ENCODE assay signal across 14 cellular contexts in genomic region chr6:90123796-90124195, GRCh38.
A peak's percentile ranks its signal among the peaks of the same experiment; 100 is the strongest.
DNase-seq lines count a peak whose midpoint lies in the region; ATAC-seq and FAIRE-seq lines count a peak whose summit lies in the region.
"Had no signal": no experiment of that assay in that cellular context is flagged by ENCODE, and none has a peak within 500 bp of the region (broad histone marks: within the 10 kb centered on the region; RNA-seq: fewer than 3 reads in every experiment).

No MANE protein-coding gene starts in this region.

- POLR2A ChIA-PET in activated CD4-positive, alpha-beta memory T cell treated with anti-CD3 and anti-CD28 coated beads for 36 hours (lab: Charles Lee): no interaction called here
- POLR2A ChIA-PET in activated CD4-positive, alpha-beta memory T cell treated with anti-CD3 and anti-CD28 coated beads, Interleukin-2, amount 10 ng/mL, durations not matched to agents 7 days and 5 days (lab: Charles Lee): no interaction called here

- intact Hi-C loops in activated CD4-positive, alpha-beta memory T cell treated with anti-CD3 and anti-CD28 coated beads for 36 hours (cut with micrococcal nuclease): loop anchor here (2.0 kb wide), 1 partner anchor 15 kb away; no protein-coding TSS in a partner anchor
- intact Hi-C loops in head of caudate nucleus (cut with DNase I): no loop called here

- no peak overlapping the region for H3K27ac Mint-ChIP-seq in activated CD4-positive, alpha-beta memory T cell treated with anti-CD3 and anti-CD28 coated beads for 36 hours
- no peak overlapping the region for H3K27ac Mint-ChIP-seq in activated CD4-positive, alpha-beta memory T cell treated with anti-CD3 and anti-CD28 coated beads, Interleukin-2, amount 10 ng/mL, durations not matched to agents 7 days and 5 days
- H3K27ac Mint-ChIP-seq: dendritic cell treated with granulocyte-macrophage colony-stimulating factor and Interleukin-4, amounts not matched to agents 40 ng/mL and 50 ng/mL, for 4 days; mesothelial cell of epicardium; WTC11 had no signal

- H3K4me1 Mint-ChIP-seq in activated CD4-positive, alpha-beta memory T cell treated with anti-CD3 and anti-CD28 coated beads for 36 hours (ENCODE audit: low read depth): peaks cover 28% of the 10 kb centered on the region
- H3K4me1 Mint-ChIP-seq in activated CD4-positive, alpha-beta memory T cell treated with anti-CD3 and anti-CD28 coated beads, Interleukin-2, amount 10 ng/mL, durations not matched to agents 7 days and 5 days: peaks cover 5% of the 10 kb centered on the region
- H3K4me1 Mint-ChIP-seq: WTC11 had no signal

- CTCF ChIA-PET in activated CD4-positive, alpha-beta memory T cell treated with anti-CD3 and anti-CD28 coated beads for 36 hours (lab: Charles Lee): no interaction called here
- CTCF ChIA-PET in activated CD4-positive, alpha-beta memory T cell treated with anti-CD3 and anti-CD28 coated beads, Interleukin-2, amount 10 ng/mL, durations not matched to agents 7 days and 5 days (lab: Charles Lee): interaction anchor here (1.4 kb wide), 1 partner anchor 183 kb away, joined by 4 read pairs; no protein-coding TSS in a partner anchor

- H3K27me3 Mint-ChIP-seq in activated CD4-positive, alpha-beta memory T cell treated with anti-CD3 and anti-CD28 coated beads for 36 hours: no peaks in the 10 kb centered on the region
- no peaks in the 10 kb centered on the region for H3K27me3 Mint-ChIP-seq in activated CD4-positive, alpha-beta memory T cell treated with anti-CD3 and anti-CD28 coated beads, Interleukin-2, amount 10 ng/mL, durations not matched to agents 7 days and 5 days
- H3K27me3 Mint-ChIP-seq: dendritic cell treated with granulocyte-macrophage colony-stimulating factor and Interleukin-4, amounts not matched to agents 40 ng/mL and 50 ng/mL, for 4 days had no signal

- H3K4me3 Mint-ChIP-seq in activated CD4-positive, alpha-beta memory T cell treated with anti-CD3 and anti-CD28 coated beads for 36 hours: no peak overlapping the region
- no peak overlapping the region for H3K4me3 Mint-ChIP-seq in activated CD4-positive, alpha-beta memory T cell treated with anti-CD3 and anti-CD28 coated beads, Interleukin-2, amount 10 ng/mL, durations not matched to agents 7 days and 5 days
- H3K4me3 Mint-ChIP-seq: dendritic cell treated with granulocyte-macrophage colony-stimulating factor and Interleukin-4, amounts not matched to agents 40 ng/mL and 50 ng/mL, for 4 days; mesothelial cell of epicardium; WTC11 had no signal

- no peak for ATAC-seq in GM21367 (IDR thresholded peaks at IDR 0.05; ENCODE audit: unreplicated experiment)
- ATAC-seq: pancreas, WTC11 had no signal

- peaks cover 23% of the 10 kb centered on the region for H3K36me3 Mint-ChIP-seq in activated CD4-positive, alpha-beta memory T cell treated with anti-CD3 and anti-CD28 coated beads for 36 hours
- H3K36me3 Mint-ChIP-seq in activated CD4-positive, alpha-beta memory T cell treated with anti-CD3 and anti-CD28 coated beads, Interleukin-2, amount 10 ng/mL, durations not matched to agents 7 days and 5 days (ENCODE audit: low read depth): peaks cover 12% of the 10 kb centered on the region
- H3K36me3 Mint-ChIP-seq: mesothelial cell of epicardium, WTC11 had no signal

- peak; percentile 51 for DNase-seq in activated CD4-positive, alpha-beta memory T cell treated with anti-CD3 and anti-CD28 coated beads for 36 hours
- no peak for DNase-seq in activated CD4-positive, alpha-beta memory T cell treated with anti-CD3 and anti-CD28 coated beads, Interleukin-2, amount 10 ng/mL, durations not matched to agents 7 days and 5 days
- peak; percentile 42 for DNase-seq in NOMO-1 treated with dmso at 0.1 percent for 144 hours (lab: John Stamatoyannopoulos, UW; ENCODE audit: unreplicated experiment)
- DNase-seq in amniotic epithelial cell (ENCODE audit: low read depth): peak; percentile 33
- peak; percentile 18 to 40 for DNase-seq in stimulated activated CD4-positive, alpha-beta T cell treated with anti-CD3 and anti-CD28 coated beads, Interleukin-4, amount 100 ng/mL, for 4 hours
- DNase-seq in head of caudate nucleus: no peak
- no peak for DNase-seq in frontal cortex (ENCODE audit: low spot score in 2 of 2)
- DNase-seq: NCI-H1694 treated with DMSO at 0.1 percent for 48 hours, NCI-H82, pancreas had no signal

- no peaks in the 10 kb centered on the region for H3K9me3 Mint-ChIP-seq in activated CD4-positive, alpha-beta memory T cell treated with anti-CD3 and anti-CD28 coated beads for 36 hours
- H3K9me3 Mint-ChIP-seq in activated CD4-positive, alpha-beta memory T cell treated with anti-CD3 and anti-CD28 coated beads, Interleukin-2, amount 10 ng/mL, durations not matched to agents 7 days and 5 days: no peaks in the 10 kb centered on the region
- H3K9me3 Mint-ChIP-seq: dendritic cell treated with granulocyte-macrophage colony-stimulating factor and Interleukin-4, amounts not matched to agents 40 ng/mL and 50 ng/mL, for 4 days; mesothelial cell of epicardium; WTC11 had no signal

- no peak for FAIRE-seq in frontal cortex (lab: Jason Lieb, UNC)
- FAIRE-seq: pancreas had no signal

Comparison
In these comparisons a context has a peak if more than half of its experiments do, and no peak if none do; other contexts are left out.
1. DNase-seq: peak in activated CD4-positive, alpha-beta memory T cell treated with anti-CD3 and anti-CD28 coated beads for 36 hours (single experiment), NOMO-1 treated with dmso at 0.1 percent for 144 hours (single experiment), amniotic epithelial cell (single experiment) and stimulated activated CD4-positive, alpha-beta T cell treated with anti-CD3 and anti-CD28 coated beads, Interleukin-4, amount 100 ng/mL, for 4 hours (2 of 2); none in activated CD4-positive, alpha-beta memory T cell treated with anti-CD3 and anti-CD28 coated beads, Interleukin-2, amount 10 ng/mL, durations not matched to agents 7 days and 5 days (single experiment), head of caudate nucleus (0 of 42) and frontal cortex (0 of 2).